Comparison of ENCODE assay signal across 9 cellular contexts in genomic region chr1:203267912-203268311, GRCh38. TPM values are rescaled to one million over a fixed set of nuclear protein-coding genes. Genes with fewer than 3 reads are reported as not detected.
A peak's percentile ranks its signal among the peaks of the same experiment; 100 is the strongest.
DNase-seq lines count a peak whose midpoint lies in the region; ATAC-seq and TF ChIP-seq lines count a peak whose summit lies in the region.
"Had no signal": no experiment of that assay in that cellular context is flagged by ENCODE, and none has a peak within 500 bp of the region (broad histone marks: within the 10 kb centered on the region; RNA-seq: fewer than 3 reads in every experiment).

No MANE protein-coding gene starts in this region.

- peak overlapping the region; percentile 82 to 93 (median 87) for H3K4me3 Mint-ChIP-seq in CD8-positive, alpha-beta memory T cell
- H3K4me3 Mint-ChIP-seq in osteocyte (ENCODE audit: unreplicated experiment): peak overlapping the region; percentile 88

- H3K4me1 ChIP-seq in CD8-positive, alpha-beta memory T cell (ENCODE audit: insufficient read depth, low read length): peaks cover 39% of the 10 kb centered on the region
- H3K4me1 ChIP-seq in Peyer's patch: peaks cover 0 to 14% (median 0%) of the 10 kb centered on the region in 4 donors

- no peak for TF ChIP-seq POLR2A in Peyer's patch (IDR thresholded peaks at IDR 0.05)

- H3K27me3 ChIP-seq in CD8-positive, alpha-beta memory T cell (ENCODE audit: insufficient read depth, low read length, poor library complexity, severe bottlenecking): no peaks in the 10 kb centered on the region
- H3K27me3 ChIP-seq in Peyer's patch: no peaks in the 10 kb centered on the region
- H3K27me3 ChIP-seq: MG63 had no signal

- no peaks in the 10 kb centered on the region for H3K9me3 ChIP-seq in CD8-positive, alpha-beta memory T cell (ENCODE audit: low read length)
- no peaks in the 10 kb centered on the region for H3K9me3 ChIP-seq in Peyer's patch
- H3K9me3 ChIP-seq: MG63 had no signal

- POLR2A ChIA-PET in CD8-positive, alpha-beta memory T cell (lab: Charles Lee): interaction anchor here (0.6 to 1.6 kb wide), 4 partner anchors 23 to 220 kb away, joined by 4 to 8 read pairs (median 5); no protein-coding TSS in a partner anchor

- CTCF ChIA-PET in CD8-positive, alpha-beta memory T cell (lab: Charles Lee): interaction anchor here (0.6 to 30.7 kb wide), 55 partner anchors 11 to 1119 kb away, joined by 3 to 775 read pairs (median 4); partner anchors contain the start of genes ATP2B4, BTG2, LAX1 and OPTC

- no peak for ATAC-seq in GM18502 (IDR thresholded peaks at IDR 0.05; ENCODE audit: poor library complexity, unreplicated experiment)

- DNase-seq in CD8-positive, alpha-beta memory T cell: no peak
- DNase-seq in Peyer's patch (no peak), epithelial cell of esophagus (ENCODE audit: low read depth) (no peak), osteocyte (ENCODE audit: extremely low spot score, unreplicated experiment) (no peak), NCI-H774 (lab: John Stamatoyannopoulos, UW) (no peak), NCI-H1417 treated with DMSO at 0.1 percent for 48 hours (lab: John Stamatoyannopoulos, UW) (no peak), NCI-H446 (lab: John Stamatoyannopoulos, UW) (no peak)

- H3K27ac Mint-ChIP-seq in CD8-positive, alpha-beta memory T cell: peak overlapping the region; percentile 82 to 95 (median 92)
- peak overlapping the region; percentile 83 for H3K27ac Mint-ChIP-seq in osteocyte (ENCODE audit: unreplicated experiment)

- H3K9me3 Mint-ChIP-seq in CD8-positive, alpha-beta memory T cell: no peaks in the 10 kb centered on the region
- H3K9me3 Mint-ChIP-seq in osteocyte (ENCODE audit: unreplicated experiment): no peaks in the 10 kb centered on the region

- TF ChIP-seq CTCF in Peyer's patch (IDR thresholded peaks at IDR 0.05) (no peak), epithelial cell of esophagus (IDR thresholded peaks at IDR 0.05; ENCODE audit: insufficient read depth, low read depth, low read length, missing control alignments) (no peak), osteocyte (IDR thresholded peaks at IDR 0.05) (no peak)

- peak overlapping the region; percentile 83 for H3K4me3 ChIP-seq in CD8-positive, alpha-beta memory T cell (ENCODE audit: low read length)
- H3K4me3 ChIP-seq in Peyer's patch: peak overlapping the region; percentile 44 to 60 (median 55)
- peak overlapping the region; percentile 65 for H3K4me3 ChIP-seq in epithelial cell of esophagus (ENCODE audit: low read length)

- no peaks in the 10 kb centered on the region for H3K36me3 Mint-ChIP-seq in CD8-positive, alpha-beta memory T cell
- no peaks in the 10 kb centered on the region for H3K36me3 Mint-ChIP-seq in osteocyte (ENCODE audit: unreplicated experiment)

- peaks cover 2 to 3% of the 10 kb centered on the region in 2 donors for H3K27me3 Mint-ChIP-seq in CD8-positive, alpha-beta memory T cell
- H3K27me3 Mint-ChIP-seq in osteocyte (ENCODE audit: unreplicated experiment): peaks cover 25% of the 10 kb centered on the region

- no peak overlapping the region for H3K27ac ChIP-seq in CD8-positive, alpha-beta memory T cell (ENCODE audit: low read depth, low read length)
- peak overlapping the region in 3 of 4 donors; percentile 67 to 83 (median 82) for H3K27ac ChIP-seq in Peyer's patch

- H3K36me3 ChIP-seq in CD8-positive, alpha-beta memory T cell (ENCODE audit: insufficient read depth, low read length): no peaks in the 10 kb centered on the region
- H3K36me3 ChIP-seq in Peyer's patch: no peaks in the 10 kb centered on the region
- H3K36me3 ChIP-seq: MG63 had no signal

- H3K4me1 Mint-ChIP-seq in CD8-positive, alpha-beta memory T cell: peaks cover 12 to 24% (median 23%) of the 10 kb centered on the region in 3 donors
- peaks cover 10% of the 10 kb centered on the region for H3K4me1 Mint-ChIP-seq in osteocyte (ENCODE audit: unreplicated experiment)

RNA-seq across cellular contexts. Expression of gene BTG2, which starts 37.4 kb away (rescaled TPM):
- 100 to 1,000 TPM in 1 of 2 experiments, 10 to 100 TPM in 1; 97.8 to 102 TPM for total RNA-seq in CD8-positive, alpha-beta memory T cell
- polyA plus RNA-seq in CD8-positive, alpha-beta memory T cell: 138 TPM
- total RNA-seq in Peyer's patch: 100 to 1,000 TPM in 1 of 4 donors, 10 to 100 TPM in 3; 45.0 to 129 (median 58.8) TPM
- 31.2 and 33.7 TPM in 2 replicates for total RNA-seq in osteocyte

RNA-seq across cellular contexts. Expression of gene CHIT1, which starts 38.4 kb away (rescaled TPM):
- total RNA-seq in CD8-positive, alpha-beta memory T cell: under 1 TPM in 1 of 2 experiments, not detected in 1; 0.07 TPM
- polyA plus RNA-seq in CD8-positive, alpha-beta memory T cell: not detected
- total RNA-seq in Peyer's patch (1 to 10 TPM in 1 of 4 donors, under 1 TPM in 1, not detected in 2; 0.67 to 4.1 TPM), osteocyte (not detected in 2 replicates)
